13 cellular contexts compared by ENCODE assay signal in genomic region chr17:48570325-48571023, GRCh38. TPM values are rescaled to one million over a fixed set of nuclear protein-coding genes. Genes with fewer than 3 reads are reported as not detected.
DNase-seq lines count a peak whose midpoint lies in the region; ATAC-seq and TF ChIP-seq lines count a peak whose summit lies in the region.
"Had no signal": no experiment of that assay in that cellular context is flagged by ENCODE, and none has a peak within 500 bp of the region (broad histone marks: within the 10 kb centered on the region; RNA-seq: fewer than 3 reads in every experiment).

No MANE protein-coding gene starts in this region.

- intact Hi-C loops in left ventricle myocardium inferior (cut with micrococcal nuclease): no loop called here
- intact Hi-C loops in Right ventricle myocardium inferior (cut with DNase I): no loop called here
- intact Hi-C loops in esophagus muscularis mucosa (cut with DNase I): no loop called here
- intact Hi-C loops in vagina (cut with DNase I): no loop called here

- peaks cover 53% of the 10 kb centered on the region for H3K4me1 Mint-ChIP-seq in nephron
- no peaks in the 10 kb centered on the region for H3K4me1 Mint-ChIP-seq in nephron progenitor cell

- TF ChIP-seq EP300 in esophagus muscularis mucosa (IDR thresholded peaks at IDR 0.05): no peak

- no peak overlapping the region for H3K27ac Mint-ChIP-seq in nephron
- H3K27ac Mint-ChIP-seq in nephron progenitor cell: no peak overlapping the region

- H3K27me3 Mint-ChIP-seq in nephron (ENCODE audit: low read depth) (peaks cover 42% of the 10 kb centered on the region), nephron progenitor cell (ENCODE audit: low read depth, poor library complexity) (no peaks in the 10 kb centered on the region)

- H3K36me3 ChIP-seq in left ventricle myocardium inferior (no peaks in the 10 kb centered on the region), esophagus muscularis mucosa (no peaks in the 10 kb centered on the region), vagina (no peaks in the 10 kb centered on the region)

- H3K4me3 Mint-ChIP-seq in nephron (peak overlapping the region in 2 of 3 experiments; percentile 75 to 85), nephron progenitor cell (no peak overlapping the region)

- no peak overlapping the region for H3K4me3 ChIP-seq in left ventricle myocardium inferior
- H3K4me3 ChIP-seq in esophagus muscularis mucosa: peak overlapping the region; percentile 41 to 90 (median 77)
- no peak overlapping the region for H3K4me3 ChIP-seq in vagina
- H3K4me3 ChIP-seq: A549 had no signal

- DNase-seq in left ventricle myocardium inferior (no peak), Right ventricle myocardium inferior (ENCODE audit: missing footprints) (no peak), esophagus muscularis mucosa (ENCODE audit: extremely low spot score) (no peak), vagina (ENCODE audit: extremely low spot score in 2 of 2) (no peak), NCI-H774 (lab: John Stamatoyannopoulos, UW) (no peak), SK-N-DZ (ENCODE audit: low spot score) (no peak), nephron progenitor cell (no peak)
- DNase-seq: NCI-H1105 treated with DMSO at 0.1 percent for 48 hours, NCI-H82 had no signal

- no peak for ATAC-seq in Right ventricle myocardium inferior
- ATAC-seq: A549 had no signal

- no peaks in the 10 kb centered on the region for H3K9me3 ChIP-seq in left ventricle myocardium inferior (replicated peaks)
- no peaks in the 10 kb centered on the region for H3K9me3 ChIP-seq in esophagus muscularis mucosa
- no peaks in the 10 kb centered on the region for H3K9me3 ChIP-seq in vagina
- H3K9me3 ChIP-seq: A549 had no signal

- H3K36me3 Mint-ChIP-seq in nephron (ENCODE audit: low read depth) (peaks cover 23% of the 10 kb centered on the region), nephron progenitor cell (ENCODE audit: low read depth) (peaks cover 44% of the 10 kb centered on the region)

- H3K4me1 ChIP-seq in left ventricle myocardium inferior (peaks cover 12% of the 10 kb centered on the region), esophagus muscularis mucosa (peaks cover 51 to 100% (median 98%) of the 10 kb centered on the region in 4 donors), vagina (peaks cover 5% of the 10 kb centered on the region)

- 23% methylated on average over 11 of the region's 19 CpGs for WGBS in esophagus muscularis mucosa

- TF ChIP-seq POLR2A in esophagus muscularis mucosa (IDR thresholded peaks at IDR 0.05; ENCODE audit: low read depth): no peak
- TF ChIP-seq POLR2A in vagina (IDR thresholded peaks at IDR 0.05): no peak

- H3K27ac ChIP-seq in left ventricle myocardium inferior (replicated peaks): peak overlapping the region; percentile 42
- H3K27ac ChIP-seq in esophagus muscularis mucosa (replicated peaks in 1 of 4): peak overlapping the region; percentile 91 to 97 (median 96)
- H3K27ac ChIP-seq in vagina: peak overlapping the region; percentile 5
- H3K27ac ChIP-seq: A549 had no signal

- H3K9me3 Mint-ChIP-seq in nephron (no peaks in the 10 kb centered on the region), nephron progenitor cell (no peaks in the 10 kb centered on the region)

- peaks cover 100% of the 10 kb centered on the region for H3K27me3 ChIP-seq in left ventricle myocardium inferior (ENCODE audit: low read depth)
- H3K27me3 ChIP-seq in esophagus muscularis mucosa: no peaks in the 10 kb centered on the region
- H3K27me3 ChIP-seq in vagina: peaks cover 9% of the 10 kb centered on the region

- TF ChIP-seq CTCF in left ventricle myocardium inferior (IDR thresholded peaks at IDR 0.05; ENCODE audit: borderline replicate concordance) (no peak), esophagus muscularis mucosa (IDR thresholded peaks at IDR 0.05) (no peak), nephron (IDR thresholded peaks at IDR 0.05; ENCODE audit: unreplicated experiment in 3 of 3) (no peak), vagina (IDR thresholded peaks at IDR 0.05) (no peak), nephron progenitor cell (IDR thresholded peaks at IDR 0.05) (no peak)

RNA-seq across cellular contexts. Expression of gene HOXB4, which starts 7.7 kb away (rescaled TPM):
- 0.25 TPM for total RNA-seq in left ventricle myocardium inferior
- 0.38 TPM for total RNA-seq in Right ventricle myocardium inferior
- total RNA-seq in esophagus muscularis mucosa: 1 to 10 TPM; 3.5 to 8.3 (median 5.0) TPM
- 1.5 TPM for total RNA-seq in vagina
- not detected in 2 replicates for polyA plus RNA-seq in SK-N-DZ (2014; cell fraction: cytosol; rRNA removed)
- polyA plus RNA-seq in SK-N-DZ (2014; cell fraction: nucleus; rRNA removed): not detected in 2 replicates

RNA-seq across cellular contexts. Expression of gene HOXB3, which starts 19.6 kb away (rescaled TPM):
- total RNA-seq in left ventricle myocardium inferior: 0.91 TPM
- total RNA-seq in Right ventricle myocardium inferior: 1.2 TPM
- total RNA-seq in esophagus muscularis mucosa: 10 to 100 TPM; 10.8 to 34.9 (median 28.7) TPM
- 17.7 TPM for total RNA-seq in vagina
- not detected in 2 replicates for polyA plus RNA-seq in SK-N-DZ (2014; cell fraction: cytosol; rRNA removed)
- not detected in 2 replicates for polyA plus RNA-seq in SK-N-DZ (2014; cell fraction: nucleus; rRNA removed)

RNA-seq across cellular contexts. Expression of gene HOXB5, which starts 23.1 kb away (rescaled TPM):
- total RNA-seq in left ventricle myocardium inferior (not detected), Right ventricle myocardium inferior (not detected), esophagus muscularis mucosa (under 1 TPM; 0.17 to 0.83 (median 0.36) TPM), vagina (0.74 TPM)
- not detected in 2 replicates for polyA plus RNA-seq in SK-N-DZ (2014; cell fraction: cytosol; rRNA removed)
- polyA plus RNA-seq in SK-N-DZ (2014; cell fraction: nucleus; rRNA removed): not detected in 2 replicates
- total RNA-seq: mononuclear cell, SK-MEL-5 had no signal

RNA-seq across cellular contexts. Expression of gene HOXB2, which starts 25.6 kb away (rescaled TPM):
- total RNA-seq in left ventricle myocardium inferior: 1.9 TPM
- 2.5 TPM for total RNA-seq in Right ventricle myocardium inferior
- 10 to 100 TPM; 36.3 to 86.4 (median 63.4) TPM for total RNA-seq in esophagus muscularis mucosa
- total RNA-seq in vagina: 14.2 TPM
- 0.09 TPM in 1 of 2 replicates, not detected in the other for polyA plus RNA-seq in SK-N-DZ (2014; cell fraction: cytosol; rRNA removed)
- polyA plus RNA-seq in SK-N-DZ (2014; cell fraction: nucleus; rRNA removed): 0.85 TPM in 1 of 2 replicates, not detected in the other
- total RNA-seq: SK-MEL-5 had no signal

RNA-seq across cellular contexts. Expression of gene HOXB6, which starts 34.3 kb away (rescaled TPM):
- total RNA-seq in left ventricle myocardium inferior (0.66 TPM), Right ventricle myocardium inferior (0.57 TPM), esophagus muscularis mucosa (1 to 10 TPM; 2.2 to 5.4 (median 2.9) TPM), vagina (1.2 TPM)
- polyA plus RNA-seq in SK-N-DZ (2014; cell fraction: cytosol; rRNA removed): not detected in 2 replicates
- polyA plus RNA-seq in SK-N-DZ (2014; cell fraction: nucleus; rRNA removed): not detected in 2 replicates
- total RNA-seq: mononuclear cell had no signal

Comparison
In these comparisons a context has a peak if more than half of its experiments do, and no peak if none do; other contexts are left out.
1. H3K27ac ChIP-seq: peak in every context shown above with its lines; median percentile 96 in esophagus muscularis mucosa; 42 in left ventricle myocardium inferior; 5 in vagina.
2. H3K4me3 ChIP-seq: peak in esophagus muscularis mucosa (4 of 4); none in left ventricle myocardium inferior (single experiment) and vagina (0 of 2).